12 cellular contexts compared by ENCODE assay signal in genomic region chr1:160061376-160062100, GRCh38. TPM values are rescaled to one million over a fixed set of nuclear protein-coding genes. Genes with fewer than 3 reads are reported as not detected.
DNase-seq lines count a peak whose midpoint lies in the region; ATAC-seq, FAIRE-seq and TF ChIP-seq lines count a peak whose summit lies in the region.
"Had no signal": no experiment of that assay in that cellular context is flagged by ENCODE, and none has a peak within 500 bp of the region (broad histone marks: within the 10 kb centered on the region; RNA-seq: fewer than 3 reads in every experiment).

No MANE protein-coding gene starts in this region.

- no peak for FAIRE-seq in kidney (lab: Jason Lieb, UNC)
- FAIRE-seq: endothelial cell of umbilical vein had no signal

- H3K36me3 ChIP-seq in RWPE2 (ENCODE audit: low read depth) (no peaks in the 10 kb centered on the region), kidney (ENCODE audit: control insufficient read depth in 1 of 2, insufficient read depth in 2 of 2, low read length in 2 of 2) (no peaks in the 10 kb centered on the region)

- DNase-seq in GM10248 (ENCODE audit: extremely low spot score) (no peak), RWPE2 (ENCODE audit: low spot score) (no peak), kidney (peak; percentile 71), left lobe of liver (ENCODE audit: low spot score) (no peak)
- DNase-seq in activated CD4-positive, alpha-beta T cell treated with anti-CD3 and anti-CD28 coated beads, Interleukin-2, amount 50 U/mL, for 4 hours = no peak
- no peak for DNase-seq in NK-92 treated with Interleukin-12 subunit alpha and Interleukin-12 subunit beta, amount 100 ng/mL, for 24 hours (lab: John Stamatoyannopoulos, UW)
- DNase-seq: activated T-cell treated with anti-CD3 and anti-CD28 coated beads, Interleukin-2, amount 50 U/mL, for 24 hours; SIG-M5 had no signal

- POLR2A ChIA-PET in GM10248 (lab: Yijun Ruan, JAX) = no interaction called here

- H3K9me3 ChIP-seq in RWPE2 (ENCODE audit: severe bottlenecking) (no peaks in the 10 kb centered on the region), kidney (ENCODE audit: control insufficient read depth in 1 of 2, low read length in 2 of 2) (no peaks in the 10 kb centered on the region)

- intact Hi-C loops in kidney (cut with DNase I) = no loop called here

- ATAC-seq in RWPE2 (ENCODE audit: low read depth) (peak; percentile 62), left lobe of liver (no peak)

- H3K27ac ChIP-seq in RWPE2 (ENCODE audit: poor library complexity, severe bottlenecking) = no peak overlapping the region
- H3K27ac ChIP-seq in kidney (ENCODE audit: low read depth in 2 of 2, low read length in 2 of 2) = peak overlapping the region; percentile 66 to 72

- H3K4me3 ChIP-seq in RWPE2 (ENCODE audit: severe bottlenecking) (no peak overlapping the region), kidney (ENCODE audit: low read length in 2 of 2) (peak overlapping the region in 1 of 2 donors; percentile 18)

- H3K4me1 ChIP-seq in RWPE2 (ENCODE audit: insufficient read depth, poor library complexity, severe bottlenecking) (no peaks in the 10 kb centered on the region), kidney (ENCODE audit: control insufficient read depth in 1 of 2, insufficient read depth in 1 of 2, low read depth in 1 of 2, low read length in 2 of 2) (peaks cover 4 to 13% of the 10 kb centered on the region in 2 donors)

- H3K27me3 ChIP-seq in RWPE2 (ENCODE audit: insufficient read depth, poor library complexity, severe bottlenecking) = no peaks in the 10 kb centered on the region

- H3K9ac ChIP-seq in kidney (ENCODE audit: low read length in 2 of 2) = no peak overlapping the region

- TF ChIP-seq CTCF in GM10248 (IDR thresholded peaks at IDR 0.05; ENCODE audit: control extremely low read depth, extremely low read depth, low read depth, missing control alignments) = peak; percentile 18
- TF ChIP-seq CTCF in RWPE2 (IDR thresholded peaks at IDR 0.05; ENCODE audit: poor library complexity, severe bottlenecking) = no peak
- no peak for TF ChIP-seq CTCF in kidney (IDR thresholded peaks at IDR 0.05; ENCODE audit: borderline replicate concordance, extremely low read depth, insufficient read depth)

- CTCF ChIA-PET in GM10248 (lab: Yijun Ruan, JAX) = interaction anchor here (1.4 to 45.2 kb wide), 4 partner anchors 11 to 26 kb away, joined by 3 to 983 read pairs (median 18); partner anchors contain the start of genes IGSF8, KCNJ10 and KCNJ9

RNA-seq across cellular contexts. Expression of gene KCNJ10, which starts 8.4 kb away (rescaled TPM):
- total RNA-seq in kidney (4.9 TPM), left lobe of liver (0.28 TPM)
- 57.6 TPM for polyA plus RNA-seq in kidney (ENCODE audit: insufficient read depth, low read depth, low replicate concordance)
- total RNA-seq: endothelial cell of umbilical vein, NCI-H460, ureter had no signal
- polyA plus RNA-seq: endothelial cell of umbilical vein had no signal

RNA-seq across cellular contexts. Expression of gene KCNJ9, which starts 19.8 kb away (rescaled TPM):
- total RNA-seq in kidney = not detected
- 0.09 TPM for polyA plus RNA-seq in kidney (ENCODE audit: insufficient read depth, low read depth, low replicate concordance)
- total RNA-seq in left lobe of liver = not detected
- total RNA-seq: Daoy, endothelial cell of umbilical vein, NCI-H460, ureter had no signal
- polyA plus RNA-seq: endothelial cell of umbilical vein had no signal

RNA-seq across cellular contexts. Expression of gene PIGM, which starts 29.7 kb away (rescaled TPM):
- total RNA-seq in kidney = 8.5 TPM
- 3.3 TPM for polyA plus RNA-seq in kidney (ENCODE audit: insufficient read depth, low read depth, low replicate concordance)
- total RNA-seq in left lobe of liver = 3.4 TPM

RNA-seq across cellular contexts. Expression of gene IGSF8, which starts 36.9 kb away (rescaled TPM):
- total RNA-seq in kidney = 40.9 TPM
- 47.0 TPM for polyA plus RNA-seq in kidney (ENCODE audit: insufficient read depth, low read depth, low replicate concordance)
- total RNA-seq in left lobe of liver = 54.5 TPM

RNA-seq across cellular contexts. Expression of gene ATP1A2, which starts 54.0 kb away (rescaled TPM):
- total RNA-seq in kidney (4.1 TPM), left lobe of liver (0.45 TPM)
- polyA plus RNA-seq in kidney (ENCODE audit: insufficient read depth, low read depth, low replicate concordance) = 5.5 TPM
- total RNA-seq: Daoy, endothelial cell of umbilical vein had no signal
- polyA plus RNA-seq: endothelial cell of umbilical vein had no signal
